Comparison of ENCODE assay signal across 20 cellular contexts in the genomic region with DNA sequence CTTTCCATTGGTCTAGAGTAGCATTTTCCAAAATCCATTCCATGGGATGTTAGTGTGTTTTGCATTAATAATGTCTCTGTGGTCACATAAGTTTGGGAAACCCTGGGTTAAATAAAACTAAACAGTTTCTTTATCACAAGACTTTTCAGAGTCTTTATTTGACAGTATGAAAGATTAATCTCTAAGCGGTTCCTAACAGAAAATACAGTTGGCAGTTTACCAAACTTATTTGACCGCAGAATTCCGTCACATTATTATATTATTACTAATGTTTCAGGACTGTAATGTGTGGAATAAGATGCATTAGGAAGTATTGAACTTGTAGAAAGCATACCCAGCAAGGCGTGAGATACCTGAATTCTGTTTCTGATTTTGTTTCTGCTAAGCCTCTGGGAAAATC.
"Had no signal": no experiment of that assay in that cellular context is flagged by ENCODE, and none has a peak within 500 bp of the region (broad histone marks: within the 10 kb centered on the region; RNA-seq: fewer than 3 reads in every experiment).

No MANE protein-coding gene starts in this region.

- DNase-seq: activated CD4-positive, alpha-beta T cell treated with anti-CD3 and anti-CD28 coated beads, Interleukin-2, amount 50 U/mL, for 1 hour; activated CD4-positive, CD25-positive, alpha-beta regulatory T cell treated with anti-CD3 and anti-CD28 coated beads, Interleukin-2, amount 50 U/mL, for 72 hours; activated CD8-positive, alpha-beta memory T cell treated with anti-CD3 and anti-CD28 coated beads, Interleukin-2, amount 50 U/mL, for 48 hours; activated effector memory CD4-positive, alpha-beta T cell treated with Interleukin-2 at 50 U/mL for 16 hours; activated naive CD4-positive, alpha-beta T cell treated with anti-CD3 and anti-CD28 coated beads, Interleukin-2, amount 10 ng/mL, durations not matched to agents 7 days and 5 days; activated naive CD8-positive, alpha-beta T cell treated with anti-CD3 and anti-CD28 coated beads, Interleukin-2, amount 50 U/mL, for 24 hours; activated T-cell treated with anti-CD3 and anti-CD28 coated beads, Interleukin-2, amount 50 U/mL, for 48 hours; aorta; endodermal cell; hippocampal formation; islet precursor cell; lower lobe of right lung; retina; stimulated activated naive CD8-positive, alpha-beta T cell treated with anti-CD3 and anti-CD28 coated beads, Interleukin-15, Interleukin-2, amounts not matched to agents 100 U/mL and 50 U/mL, for 24 hours; substantia nigra; T1000; tibial artery had no signal

- H3K4me1 ChIP-seq: lower lobe of right lung, tibial artery had no signal

- H3K9me3 ChIP-seq: lower lobe of right lung, tibial artery had no signal

- ATAC-seq: activated naive CD8-positive, alpha-beta T cell treated with anti-CD3 and anti-CD28 coated beads, Interleukin-2, amount 50 U/mL, for 24 hours; lower lobe of right lung; natural killer cell treated with Interleukin-12 subunit alpha and Interleukin-12 subunit beta and Interleukin-15 and Interleukin-18, amount 100 ng/mL, for 72 hours; stimulated activated naive CD8-positive, alpha-beta T cell treated with anti-CD3 and anti-CD28 coated beads, Interleukin-15, Interleukin-2, amounts not matched to agents 100 U/mL and 50 U/mL, for 24 hours had no signal

- H3K36me3 ChIP-seq: cardiac muscle cell, lower lobe of right lung, tibial artery had no signal

- H3K4me3 ChIP-seq: cardiac muscle cell, lower lobe of right lung, tibial artery had no signal

- H3K27me3 ChIP-seq: cardiac muscle cell, tibial artery had no signal

- H3K27ac ChIP-seq: cardiac muscle cell, lower lobe of right lung, tibial artery, VCaP had no signal
